In the genomic region with DNA sequence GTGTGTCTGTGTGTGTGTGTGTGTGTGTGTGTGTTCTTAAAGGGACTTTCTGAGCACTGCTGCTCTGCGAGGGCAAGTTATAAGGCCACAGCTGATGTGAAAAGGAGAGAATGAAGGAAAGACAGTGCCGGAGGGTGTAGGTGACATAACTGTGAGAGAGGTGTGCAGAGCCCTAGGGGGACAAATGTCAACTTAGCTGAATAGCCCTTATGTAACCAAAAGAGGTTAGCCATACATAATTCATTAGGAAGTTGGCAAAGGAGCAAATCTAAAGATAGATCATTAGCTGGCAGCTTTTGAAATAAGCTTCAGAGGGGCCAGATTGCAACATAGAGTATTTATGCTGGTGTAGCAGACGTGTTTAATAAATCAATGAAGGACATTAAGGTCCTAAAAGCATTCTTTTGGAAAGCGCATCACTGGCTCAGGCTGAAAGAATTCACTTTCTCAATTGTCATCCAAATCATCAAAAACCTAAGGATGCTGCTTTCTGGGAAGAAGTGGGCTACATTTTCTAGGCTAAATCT, we compare ENCODE assay signal across 11 cellular contexts.
A peak's percentile ranks its signal among the peaks of the same experiment; 100 is the strongest.
DNase-seq lines count a peak whose midpoint lies in the region; ATAC-seq and TF ChIP-seq lines count a peak whose summit lies in the region.
"Had no signal": no experiment of that assay in that cellular context is flagged by ENCODE, and none has a peak within 500 bp of the region (broad histone marks: within the 10 kb centered on the region; RNA-seq: fewer than 3 reads in every experiment).

No MANE protein-coding gene starts in this region.

- H3K27ac ChIP-seq in esophagus muscularis mucosa (replicated peaks in 1 of 4): peak overlapping the region; percentile 68 to 82 (median 80)

- DNase-seq in G401 (ENCODE audit: low spot score): peak; percentile 57
- DNase-seq in NCI-H345 treated with DMSO at 0.1 percent for 48 hours (lab: John Stamatoyannopoulos, UW; ENCODE audit: unreplicated experiment): peak; percentile 87
- DNase-seq in esophagus muscularis mucosa (ENCODE audit: extremely low spot score): peak; percentile 89
- DNase-seq in putamen (ENCODE audit: low spot score): peak; percentile 40
- no peak for DNase-seq in activated CD4-positive, alpha-beta T cell treated with anti-CD3 and anti-CD28 coated beads for 1 hour
- DNase-seq in effector CD8-positive, alpha-beta T cell (lab: John Stamatoyannopoulos, UW): no peak
- DNase-seq: DMS79 treated with DMSO at 0.1 percent for 48 hours, OCI-M1 had no signal

- no peaks in the 10 kb centered on the region for H3K36me3 ChIP-seq in esophagus muscularis mucosa

- H3K9me3 ChIP-seq in esophagus muscularis mucosa: no peaks in the 10 kb centered on the region

- ATAC-seq in GM18502 (IDR thresholded peaks at IDR 0.05; ENCODE audit: poor library complexity, unreplicated experiment) (no peak), GM18498 (IDR thresholded peaks at IDR 0.05; ENCODE audit: unreplicated experiment) (no peak)
- ATAC-seq: natural killer cell treated with Interleukin-12 subunit alpha and Interleukin-12 subunit beta and Interleukin-15 and Interleukin-18, amount 100 ng/mL, for 72 hours had no signal

- H3K4me3 ChIP-seq in esophagus muscularis mucosa: no peak overlapping the region

- no peaks in the 10 kb centered on the region for H3K27me3 ChIP-seq in esophagus muscularis mucosa

- intact Hi-C loops in esophagus muscularis mucosa (cut with DNase I): no loop called here

- no peak for TF ChIP-seq EP300 in esophagus muscularis mucosa (IDR thresholded peaks at IDR 0.05)

- WGBS in esophagus muscularis mucosa: 12% methylated on average over 4 of the region's 4 CpGs

- no peak for TF ChIP-seq POLR2A in esophagus muscularis mucosa (IDR thresholded peaks at IDR 0.05; ENCODE audit: low read depth)

- in situ Hi-C loops in G401 (cut with HindIII; ENCODE audit: low sequenced_read_pairs): no loop called here

- TF ChIP-seq CTCF in esophagus muscularis mucosa (IDR thresholded peaks at IDR 0.05): no peak

- peaks cover 0 to 46% (median 36%) of the 10 kb centered on the region in 4 donors for H3K4me1 ChIP-seq in esophagus muscularis mucosa

Comparison
In these comparisons a context has a peak if more than half of its experiments do, and no peak if none do; other contexts are left out.
1. DNase-seq: peak in G401 (single experiment), NCI-H345 treated with DMSO at 0.1 percent for 48 hours (single experiment), esophagus muscularis mucosa (single experiment) and putamen (single experiment); none in activated CD4-positive, alpha-beta T cell treated with anti-CD3 and anti-CD28 coated beads for 1 hour (single experiment) and effector CD8-positive, alpha-beta T cell (single experiment).